In genomic region chr3:48013288-48013980, GRCh38 we compare ENCODE assay signal across 9 cellular contexts. TPM values are rescaled to one million over a fixed set of nuclear protein-coding genes. Genes with fewer than 3 reads are reported as not detected.
A peak's percentile ranks its signal among the peaks of the same experiment; 100 is the strongest.
DNase-seq lines count a peak whose midpoint lies in the region; ATAC-seq and TF ChIP-seq lines count a peak whose summit lies in the region.
"Had no signal": no experiment of that assay in that cellular context is flagged by ENCODE, and none has a peak within 500 bp of the region (broad histone marks: within the 10 kb centered on the region; RNA-seq: fewer than 3 reads in every experiment).

No MANE protein-coding gene starts in this region.

- intact Hi-C loops in CD4-positive, alpha-beta memory T cell (cut with micrococcal nuclease): no loop called here

- CTCF ChIA-PET in CD4-positive, alpha-beta memory T cell (lab: Charles Lee; ENCODE audit: partially characterized antibody): interaction anchor here (0.9 to 1.3 kb wide), 4 partner anchors 23 to 188 kb away, joined by 3 read pairs; no protein-coding TSS in a partner anchor

- DNase-seq in CD4-positive, alpha-beta memory T cell: peak in 2 of 5 donors; percentile 5 to 8
- DNase-seq in NCI-H2196 (lab: John Stamatoyannopoulos, UW; ENCODE audit: unreplicated experiment) (peak; percentile 32), epithelial cell of esophagus (ENCODE audit: low read depth) (peak; percentile 65), COLO668 (lab: John Stamatoyannopoulos, UW; ENCODE audit: unreplicated experiment) (no peak), NCI-H2227 treated with DMSO at 0.1 percent for 48 hours (lab: John Stamatoyannopoulos, UW) (no peak), NCI-H146 (lab: John Stamatoyannopoulos, UW) (no peak)
- no peak for DNase-seq in naive thymus-derived CD8-positive, alpha-beta T cell
- DNase-seq: activated B cell treated with CpG ODN at 0.5 μM for 24 hours had no signal

- TF ChIP-seq CTCF in epithelial cell of esophagus (IDR thresholded peaks at IDR 0.05; ENCODE audit: insufficient read depth, low read depth, low read length, missing control alignments): no peak

- H3K4me3 ChIP-seq in CD4-positive, alpha-beta memory T cell (ENCODE audit: low read length in 2 of 2): no peak overlapping the region
- no peak overlapping the region for H3K4me3 ChIP-seq in epithelial cell of esophagus (ENCODE audit: low read length)

- no peak for ATAC-seq in naive thymus-derived CD8-positive, alpha-beta T cell
- ATAC-seq in HG02973 (IDR thresholded peaks at IDR 0.05; ENCODE audit: unreplicated experiment): no peak

- H3K4me3 Mint-ChIP-seq in CD4-positive, alpha-beta memory T cell: peak overlapping the region in 1 of 8 donors; percentile 29
- no peak overlapping the region for H3K4me3 Mint-ChIP-seq in naive thymus-derived CD8-positive, alpha-beta T cell
- H3K4me3 Mint-ChIP-seq: activated B cell treated with CpG ODN at 0.5 μM for 24 hours had no signal

- POLR2A ChIA-PET in CD4-positive, alpha-beta memory T cell (lab: Charles Lee; ENCODE audit: partially characterized antibody): no interaction called here
- POLR2A ChIA-PET in naive thymus-derived CD8-positive, alpha-beta T cell (lab: Charles Lee): no interaction called here

- H3K27me3 Mint-ChIP-seq in CD4-positive, alpha-beta memory T cell: no peaks in the 10 kb centered on the region
- no peaks in the 10 kb centered on the region for H3K27me3 Mint-ChIP-seq in naive thymus-derived CD8-positive, alpha-beta T cell
- H3K27me3 Mint-ChIP-seq: activated B cell treated with CpG ODN at 0.5 μM for 24 hours had no signal

- no peaks in the 10 kb centered on the region for H3K27me3 ChIP-seq in CD4-positive, alpha-beta memory T cell (ENCODE audit: insufficient read depth, low read length)

- peaks cover 40% of the 10 kb centered on the region for H3K4me1 ChIP-seq in CD4-positive, alpha-beta memory T cell (ENCODE audit: insufficient read depth, low read length)

- H3K27ac ChIP-seq in CD4-positive, alpha-beta memory T cell (ENCODE audit: low read depth, low read length): no peak overlapping the region

- peaks cover 0 to 2% (median 0%) of the 10 kb centered on the region in 8 donors for H3K9me3 Mint-ChIP-seq in CD4-positive, alpha-beta memory T cell
- no peaks in the 10 kb centered on the region for H3K9me3 Mint-ChIP-seq in naive thymus-derived CD8-positive, alpha-beta T cell
- H3K9me3 Mint-ChIP-seq: activated B cell treated with CpG ODN at 0.5 μM for 24 hours had no signal

- peaks cover 34 to 50% (median 45%) of the 10 kb centered on the region in 4 donors for H3K4me1 Mint-ChIP-seq in CD4-positive, alpha-beta memory T cell
- H3K4me1 Mint-ChIP-seq in naive thymus-derived CD8-positive, alpha-beta T cell: peaks cover 17 to 49% (median 39%) of the 10 kb centered on the region in 4 donors

- H3K36me3 Mint-ChIP-seq in CD4-positive, alpha-beta memory T cell: peaks cover 0 to under 1% of the 10 kb centered on the region in 2 donors
- H3K36me3 Mint-ChIP-seq in naive thymus-derived CD8-positive, alpha-beta T cell: peaks cover 0 to 3% (median 0%) of the 10 kb centered on the region in 3 donors

- H3K9me3 ChIP-seq in CD4-positive, alpha-beta memory T cell (ENCODE audit: control insufficient read depth in 1 of 2, low read length in 2 of 2): no peaks in the 10 kb centered on the region

- H3K36me3 ChIP-seq in CD4-positive, alpha-beta memory T cell (ENCODE audit: insufficient read depth, low read length): no peaks in the 10 kb centered on the region

- peak overlapping the region; percentile 5 to 86 (median 61) for H3K27ac Mint-ChIP-seq in CD4-positive, alpha-beta memory T cell
- H3K27ac Mint-ChIP-seq in naive thymus-derived CD8-positive, alpha-beta T cell: peak overlapping the region in 7 of 10 donors; percentile 5 to 57 (median 31)
- H3K27ac Mint-ChIP-seq: activated B cell treated with CpG ODN at 0.5 μM for 24 hours had no signal

RNA-seq across cellular contexts. Expression of gene MAP4, which starts 2.8 kb away (rescaled TPM):
- 10 to 100 TPM; 68.5 to 72.6 TPM for total RNA-seq in CD4-positive, alpha-beta memory T cell
- 10 to 100 TPM in 1 of 2 donors, 1 to 10 TPM in 1; 4.4 to 67.1 TPM for polyA plus RNA-seq in CD4-positive, alpha-beta memory T cell
- total RNA-seq in naive thymus-derived CD8-positive, alpha-beta T cell: 10 to 100 TPM; 53.0 to 56.8 TPM
- 10 to 100 TPM; 17.8 to 29.5 (median 25.2) TPM for polyA plus RNA-seq in naive thymus-derived CD8-positive, alpha-beta T cell

Comparison
In these comparisons a context has a peak if more than half of its experiments do, and no peak if none do; other contexts are left out.
1. DNase-seq: peak in NCI-H2196 (single experiment) and epithelial cell of esophagus (single experiment); none in naive thymus-derived CD8-positive, alpha-beta T cell (0 of 10), COLO668 (single experiment), NCI-H2227 treated with DMSO at 0.1 percent for 48 hours (single experiment) and NCI-H146 (single experiment).